Comparison of ENCODE assay signal across 15 cellular contexts in the genomic region with DNA sequence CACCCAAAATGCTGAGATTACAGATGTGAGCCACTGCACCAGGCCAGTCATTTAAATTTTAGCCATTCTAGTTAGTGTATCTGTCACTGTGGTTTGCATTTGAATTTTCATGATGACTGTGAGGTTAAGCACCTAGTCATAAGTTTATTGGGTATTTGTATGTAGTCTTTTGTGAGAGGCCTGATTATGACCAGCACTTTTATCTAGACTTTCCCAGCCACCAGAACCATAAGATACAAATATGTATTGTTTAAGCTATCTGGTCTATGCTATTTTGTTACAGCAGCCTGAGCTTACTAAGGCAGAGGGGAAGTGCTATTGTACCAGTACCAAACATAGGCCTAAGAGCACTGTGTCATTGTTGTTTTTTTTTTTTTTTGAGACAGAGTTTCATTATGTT. TPM values are rescaled to one million over a fixed set of nuclear protein-coding genes. Genes with fewer than 3 reads are reported as not detected.
DNase-seq lines count a peak whose midpoint lies in the region; ATAC-seq and TF ChIP-seq lines count a peak whose summit lies in the region.
"Had no signal": no experiment of that assay in that cellular context is flagged by ENCODE, and none has a peak within 500 bp of the region (broad histone marks: within the 10 kb centered on the region; RNA-seq: fewer than 3 reads in every experiment).

No MANE protein-coding gene starts in this region.

- H3K27ac ChIP-seq in tibial artery (no peak overlapping the region), prostate gland (no peak overlapping the region), lower lobe of right lung (no peak overlapping the region)
- H3K27ac ChIP-seq: BLaER1 treated with 17β-estradiol and CSF1 and Interleukin-3, amounts not matched to agents 10 nM and 100 nM; right lobe of liver had no signal

- ATAC-seq in GM18519 (IDR thresholded peaks at IDR 0.05; ENCODE audit: low FRiP score, unreplicated experiment) (peak; percentile 71), GM19463 (IDR thresholded peaks at IDR 0.05; ENCODE audit: unreplicated experiment) (peak; percentile 85), HG02885 (IDR thresholded peaks at IDR 0.05; ENCODE audit: poor library complexity, unreplicated experiment) (peak; percentile 79), HG03469 (IDR thresholded peaks at IDR 0.05; ENCODE audit: unreplicated experiment) (peak; percentile 94), lower lobe of right lung (no peak)
- ATAC-seq: activated CD8-positive, alpha-beta T cell treated with anti-CD3 and anti-CD28 coated beads for 36 hours; HCT116; right lobe of liver had no signal

- intact Hi-C loops in tibial artery (cut with DNase I; ENCODE audit: low total_unique reads) (no loop called here), prostate gland (cut with DNase I) (no loop called here), lower lobe of right lung (cut with DNase I) (no loop called here)

- no peaks in the 10 kb centered on the region for H3K27me3 ChIP-seq in tibial artery
- no peaks in the 10 kb centered on the region for H3K27me3 ChIP-seq in prostate gland (replicated peaks; ENCODE audit: insufficient read depth)
- no peaks in the 10 kb centered on the region for H3K27me3 ChIP-seq in lower lobe of right lung (ENCODE audit: low read depth)
- H3K27me3 ChIP-seq: BLaER1 treated with 17β-estradiol and CSF1 and Interleukin-3, amounts not matched to agents 10 nM and 100 nM; right lobe of liver had no signal

- TF ChIP-seq POLR2A in prostate gland (IDR thresholded peaks at IDR 0.05), result no peak

- H3K4me3 ChIP-seq in tibial artery (no peak overlapping the region), prostate gland (no peak overlapping the region), lower lobe of right lung (no peak overlapping the region)
- H3K4me3 ChIP-seq: BLaER1 treated with 17β-estradiol and CSF1 and Interleukin-3, amounts not matched to agents 10 nM and 100 nM; right lobe of liver had no signal

- DNase-seq in Ammon's horn (ENCODE audit: low spot score) (no peak), tibial artery (no peak), prostate gland (ENCODE audit: low spot score) (no peak), lower lobe of right lung (no peak)
- DNase-seq: activated CD8-positive, alpha-beta T cell treated with anti-CD3 and anti-CD28 coated beads for 36 hours; head of caudate nucleus; NCI-H1417; NCI-H510A treated with DMSO at 0.1 percent for 48 hours; right lobe of liver had no signal

- H3K36me3 ChIP-seq in tibial artery (no peaks in the 10 kb centered on the region), prostate gland (no peaks in the 10 kb centered on the region), lower lobe of right lung (no peaks in the 10 kb centered on the region)
- H3K36me3 ChIP-seq: BLaER1 treated with 17β-estradiol and CSF1 and Interleukin-3, amounts not matched to agents 10 nM and 100 nM; right lobe of liver had no signal

- no peaks in the 10 kb centered on the region for H3K9me3 ChIP-seq in tibial artery
- H3K9me3 ChIP-seq in prostate gland, result no peaks in the 10 kb centered on the region
- H3K9me3 ChIP-seq in lower lobe of right lung, result no peaks in the 10 kb centered on the region
- H3K9me3 ChIP-seq: BLaER1 treated with 17β-estradiol and CSF1 and Interleukin-3, amounts not matched to agents 10 nM and 100 nM; right lobe of liver had no signal

- TF ChIP-seq CTCF in tibial artery (IDR thresholded peaks at IDR 0.05) (no peak), prostate gland (IDR thresholded peaks at IDR 0.05) (no peak), lower lobe of right lung (IDR thresholded peaks at IDR 0.05) (no peak)

- no peaks in the 10 kb centered on the region for H3K4me1 ChIP-seq in tibial artery
- H3K4me1 ChIP-seq in prostate gland (replicated peaks), result no peaks in the 10 kb centered on the region
- H3K4me1 ChIP-seq in lower lobe of right lung, result no peaks in the 10 kb centered on the region
- H3K4me1 ChIP-seq: BLaER1 treated with 17β-estradiol and CSF1 and Interleukin-3, amounts not matched to agents 10 nM and 100 nM; right lobe of liver had no signal

RNA-seq across cellular contexts. Expression of gene DNAJC6, which starts 19.9 kb away (rescaled TPM):
- total RNA-seq in prostate gland, result 1 to 10 TPM; 1.4 to 3.5 TPM
- 10.5 TPM for total RNA-seq in lower lobe of right lung

Comparison
In these comparisons a context has a peak if more than half of its experiments do, and no peak if none do; other contexts are left out.
1. ATAC-seq: peak in GM18519 (single experiment), GM19463 (single experiment), HG02885 (single experiment) and HG03469 (single experiment); none in lower lobe of right lung (0 of 2).